Comparison of ENCODE assay signal across 6 cellular contexts in the genomic region with DNA sequence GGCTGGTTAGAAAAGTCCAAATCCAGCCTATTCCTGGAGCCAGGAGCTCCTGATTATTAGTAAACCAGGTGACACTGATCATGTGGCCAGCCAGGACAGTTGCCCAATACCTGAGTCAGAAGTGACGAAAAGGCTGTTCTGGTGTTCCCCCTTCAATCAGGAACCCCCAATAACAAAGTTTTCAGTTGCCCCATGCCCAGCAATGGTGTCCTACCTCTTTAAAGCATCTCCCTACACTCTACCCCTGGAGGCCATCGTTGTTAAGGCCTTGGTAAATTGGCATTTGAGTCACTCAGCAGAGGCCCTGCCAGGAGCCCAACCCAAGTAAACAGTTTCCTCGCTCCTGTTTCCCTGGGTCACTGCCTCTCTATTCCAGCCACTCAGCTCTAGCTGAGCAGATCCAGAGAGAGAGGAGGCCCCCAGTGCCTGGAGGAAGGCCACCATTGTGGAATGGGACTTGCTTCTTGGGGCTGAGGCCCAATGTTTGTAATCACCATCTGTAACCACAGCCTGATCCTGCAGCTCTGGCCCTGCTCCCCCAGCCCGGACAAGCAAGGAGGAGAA. TPM values are rescaled to one million over a fixed set of nuclear protein-coding genes. Genes with fewer than 3 reads are reported as not detected.
DNase-seq lines count a peak whose midpoint lies in the region; ATAC-seq, FAIRE-seq and TF ChIP-seq lines count a peak whose summit lies in the region.

No MANE protein-coding gene starts in this region.

- peak; percentile 63 for DNase-seq in AG09319 (ENCODE audit: extremely low read depth, low read depth)
- DNase-seq in left colon, result peak; percentile 53 to 72
- no peak for DNase-seq in GM12891 (ENCODE audit: insufficient read length, low spot score)
- no peak for DNase-seq in OCI-M2 (lab: John Stamatoyannopoulos, UW; ENCODE audit: unreplicated experiment)
- DNase-seq in NCI-H82 (lab: John Stamatoyannopoulos, UW), result no peak

- TF ChIP-seq CTCF in AG09319 (IDR thresholded peaks at IDR 0.05; ENCODE audit: low read depth, low read length), result no peak; the same call in 1 of the 2 replicates

- no peak for TF ChIP-seq POLR2A in GM12891 (IDR thresholded peaks at IDR 0.05; ENCODE audit: low read depth, low read length)

- ATAC-seq in SK-N-SH treated with all-trans-retinoic acid at 6 μM for 48 hours, result peak; percentile 53
- ATAC-seq in left colon, result peak; percentile 80

- FAIRE-seq in GM12891 (lab: Jason Lieb, UNC), result no peak

- intact Hi-C loops in left colon (cut with DNase I, micrococcal nuclease), result no loop called here

TF ChIP-seq in SK-N-SH treated with all-trans-retinoic acid at 6 μM for 48 hours, 23 proteins besides CTCF, POLR2A, EP300 and RAD21:
- TF ChIP-seq CSDC2 (CRISPR knock-in tag; IDR thresholded peaks at IDR 0.05) (no peak), PPARA (CRISPR knock-in tag; IDR thresholded peaks at IDR 0.05; ENCODE audit: borderline replicate concordance) (no peak), ARNTL (CRISPR knock-in tag; IDR thresholded peaks at IDR 0.05; ENCODE audit: borderline replicate concordance, low read depth) (no peak), ISL1 (CRISPR knock-in tag; IDR thresholded peaks at IDR 0.05) (no peak), CREB5 (CRISPR knock-in tag; IDR thresholded peaks at IDR 0.05; ENCODE audit: low read depth) (no peak), ESRRG (CRISPR knock-in tag; IDR thresholded peaks at IDR 0.05) (no peak), ZNF70 (CRISPR knock-in tag; IDR thresholded peaks at IDR 0.05) (no peak), SNAI2 (CRISPR knock-in tag; IDR thresholded peaks at IDR 0.05) (no peak)
- TF ChIP-seq, protein P1, sequence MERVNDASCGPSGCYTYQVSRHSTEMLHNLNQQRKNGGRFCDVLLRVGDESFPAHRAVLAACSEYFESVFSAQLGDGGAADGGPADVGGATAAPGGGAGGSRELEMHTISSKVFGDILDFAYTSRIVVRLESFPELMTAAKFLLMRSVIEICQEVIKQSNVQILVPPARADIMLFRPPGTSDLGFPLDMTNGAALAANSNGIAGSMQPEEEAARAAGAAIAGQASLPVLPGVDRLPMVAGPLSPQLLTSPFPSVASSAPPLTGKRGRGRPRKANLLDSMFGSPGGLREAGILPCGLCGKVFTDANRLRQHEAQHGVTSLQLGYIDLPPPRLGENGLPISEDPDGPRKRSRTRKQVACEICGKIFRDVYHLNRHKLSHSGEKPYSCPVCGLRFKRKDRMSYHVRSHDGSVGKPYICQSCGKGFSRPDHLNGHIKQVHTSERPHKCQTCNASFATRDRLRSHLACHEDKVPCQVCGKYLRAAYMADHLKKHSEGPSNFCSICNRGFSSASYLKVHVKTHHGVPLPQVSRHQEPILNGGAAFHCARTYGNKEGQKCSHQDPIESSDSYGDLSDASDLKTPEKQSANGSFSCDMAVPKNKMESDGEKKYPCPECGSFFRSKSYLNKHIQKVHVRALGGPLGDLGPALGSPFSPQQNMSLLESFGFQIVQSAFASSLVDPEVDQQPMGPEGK (CRISPR knock-in tag; IDR thresholded peaks at IDR 0.05; ENCODE audit: borderline replicate concordance), result no peak
- TF ChIP-seq, protein P2, sequence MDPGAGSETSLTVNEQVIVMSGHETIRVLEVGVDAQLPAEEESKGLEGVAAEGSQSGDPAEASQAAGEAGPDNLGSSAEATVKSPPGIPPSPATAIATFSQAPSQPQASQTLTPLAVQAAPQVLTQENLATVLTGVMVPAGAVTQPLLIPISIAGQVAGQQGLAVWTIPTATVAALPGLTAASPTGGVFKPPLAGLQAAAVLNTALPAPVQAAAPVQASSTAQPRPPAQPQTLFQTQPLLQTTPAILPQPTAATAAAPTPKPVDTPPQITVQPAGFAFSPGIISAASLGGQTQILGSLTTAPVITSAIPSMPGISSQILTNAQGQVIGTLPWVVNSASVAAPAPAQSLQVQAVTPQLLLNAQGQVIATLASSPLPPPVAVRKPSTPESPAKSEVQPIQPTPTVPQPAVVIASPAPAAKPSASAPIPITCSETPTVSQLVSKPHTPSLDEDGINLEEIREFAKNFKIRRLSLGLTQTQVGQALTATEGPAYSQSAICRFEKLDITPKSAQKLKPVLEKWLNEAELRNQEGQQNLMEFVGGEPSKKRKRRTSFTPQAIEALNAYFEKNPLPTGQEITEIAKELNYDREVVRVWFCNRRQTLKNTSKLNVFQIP (CRISPR knock-in tag; IDR thresholded peaks at IDR 0.05; ENCODE audit: borderline replicate concordance, low read depth), result no peak

TF ChIP-seq in GM12891, 5 proteins besides CTCF, POLR2A, EP300 and RAD21:
- TF ChIP-seq PAX5 (IDR thresholded peaks at IDR 0.05; ENCODE audit: insufficient read depth, low read length, severe bottlenecking), result no peak
- TF ChIP-seq TAF1 (IDR thresholded peaks at IDR 0.05; ENCODE audit: low read depth, low read length), result no peak
- TF ChIP-seq SPI1 (IDR thresholded peaks at IDR 0.05; ENCODE audit: low read depth, low read length), result no peak
- no peak for TF ChIP-seq POU2F2 (IDR thresholded peaks at IDR 0.05; ENCODE audit: low read depth, low read length)

RNA-seq across cellular contexts. Expression of gene ARHGAP1, which starts 25.0 kb away (rescaled TPM):
- 10 to 100 TPM; 77.3 to 78.5 TPM for total RNA-seq in left colon
- 18.2 TPM for polyA plus RNA-seq in GM12891 (2012; ENCODE audit: low read depth, missing spikeins)

RNA-seq across cellular contexts. Expression of gene ZNF408, which starts 25.5 kb away (rescaled TPM):
- 10 to 100 TPM; 11.3 to 11.6 TPM for total RNA-seq in left colon
- 7.8 TPM for polyA plus RNA-seq in GM12891 (2012; ENCODE audit: low read depth, missing spikeins)

RNA-seq across cellular contexts. Expression of gene F2, which starts 43.6 kb away (rescaled TPM):
- not detected for total RNA-seq in left colon
- polyA plus RNA-seq in GM12891 (2012; ENCODE audit: low read depth, missing spikeins), result not detected

RNA-seq across cellular contexts. Expression of gene ATG13, which starts 58.0 kb away (rescaled TPM):
- total RNA-seq in left colon, result 10 to 100 TPM; 51.3 to 57.6 TPM
- polyA plus RNA-seq in GM12891 (2012; ENCODE audit: low read depth, missing spikeins), result 23.3 TPM

RNA-seq across cellular contexts. Expression of gene HARBI1, which starts 58.3 kb away (rescaled TPM):
- 1 to 10 TPM; 4.5 to 6.4 TPM for total RNA-seq in left colon
- 2.4 TPM for polyA plus RNA-seq in GM12891 (2012; ENCODE audit: low read depth, missing spikeins)

Comparison
In these comparisons a context has a peak if more than half of its experiments do, and no peak if none do; other contexts are left out.
1. DNase-seq: peak in AG09319 (single experiment) and left colon (2 of 2); none in GM12891 (single experiment), OCI-M2 (single experiment) and NCI-H82 (single experiment).